Comparison of ENCODE assay signal across 15 cellular contexts in the genomic region with DNA sequence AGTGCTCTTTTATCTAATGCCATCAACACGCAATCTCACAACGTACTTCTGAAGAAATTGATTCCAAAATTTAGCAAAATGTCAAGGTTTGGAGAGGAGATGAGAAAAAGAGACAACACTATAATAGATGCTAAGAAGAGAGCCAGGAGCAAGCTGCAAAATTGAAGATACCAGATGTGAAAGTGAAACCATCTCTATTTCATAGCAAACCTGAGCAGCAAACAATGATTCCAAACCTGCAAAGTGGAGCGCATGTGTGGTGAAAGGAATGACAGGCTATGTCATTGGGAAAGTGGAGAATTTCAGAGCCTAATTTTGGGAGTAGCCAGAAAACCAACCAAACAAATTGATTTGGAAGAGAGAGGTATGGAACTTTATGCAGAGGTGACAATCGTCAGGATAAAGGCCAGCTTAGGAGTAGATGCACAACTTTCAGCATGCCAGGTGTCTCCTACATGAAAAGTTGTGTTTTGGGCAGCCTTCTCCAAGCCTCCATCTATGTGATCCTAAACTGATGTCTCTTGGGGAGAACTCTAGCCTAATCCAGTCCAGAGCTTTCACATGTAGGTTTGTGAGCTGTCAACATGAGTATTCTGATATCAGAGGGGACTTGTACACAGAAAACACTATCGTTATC.
A peak's percentile ranks its signal among the peaks of the same experiment; 100 is the strongest.
DNase-seq lines count a peak whose midpoint lies in the region; ATAC-seq and TF ChIP-seq lines count a peak whose summit lies in the region.
"Had no signal": no experiment of that assay in that cellular context is flagged by ENCODE, and none has a peak within 500 bp of the region (broad histone marks: within the 10 kb centered on the region; RNA-seq: fewer than 3 reads in every experiment).

No MANE protein-coding gene starts in this region.

- H3K27me3 ChIP-seq in OCI-LY1 (ENCODE audit: insufficient read depth, low read length): no peaks in the 10 kb centered on the region
- no peaks in the 10 kb centered on the region for H3K27me3 ChIP-seq in duodenal mucosa (ENCODE audit: control insufficient read depth in 1 of 2, insufficient read depth in 2 of 2, low read length in 2 of 2)
- H3K27me3 ChIP-seq: BLaER1 had no signal

- peak overlapping the region; percentile 37; the same call in 1 of the 2 replicates for H3K4me2 ChIP-seq in OCI-LY1 (ENCODE audit: low read length)
- H3K4me2 ChIP-seq: BLaER1 had no signal

- no peaks in the 10 kb centered on the region for H3F3A ChIP-seq in OCI-LY1 (ENCODE audit: insufficient read depth, low read length)

- H3K36me3 Mint-ChIP-seq in activated naive CD4-positive, alpha-beta T cell treated with anti-CD3 and anti-CD28 coated beads for 36 hours (ENCODE audit: low read depth): no peaks in the 10 kb centered on the region
- H3K36me3 Mint-ChIP-seq in stimulated activated effector memory CD8-positive, alpha-beta T cell treated with anti-CD3 and anti-CD28 coated beads, Interleukin-12 subunit alpha, Interleukin-12 subunit beta, amount 100 ng/mL, for 72 hours: no peaks in the 10 kb centered on the region
- no peaks in the 10 kb centered on the region for H3K36me3 Mint-ChIP-seq in WTC11

- CTCF ChIA-PET in activated naive CD4-positive, alpha-beta T cell treated with anti-CD3 and anti-CD28 coated beads for 36 hours (lab: Charles Lee): interaction anchor here (0.6 to 1.6 kb wide), 3 partner anchors 36 to 280 kb away, joined by 3 to 4 read pairs (median 3); no protein-coding TSS in a partner anchor
- CTCF ChIA-PET in WTC11 (lab: Charles Lee): interaction anchor here (0.9 to 1.3 kb wide), 2 partner anchors 9 to 162 kb away, joined by 3 read pairs; no protein-coding TSS in a partner anchor

- no peaks in the 10 kb centered on the region for H3K27me3 Mint-ChIP-seq in activated naive CD4-positive, alpha-beta T cell treated with anti-CD3 and anti-CD28 coated beads for 36 hours (ENCODE audit: low read depth)
- H3K27me3 Mint-ChIP-seq in WTC11 (ENCODE audit: low read depth): no peaks in the 10 kb centered on the region

- TF ChIP-seq CTCF in OCI-LY1 (IDR thresholded peaks at IDR 0.05; ENCODE audit: low read length) (no peak), WTC11 (IDR thresholded peaks at IDR 0.05) (no peak)

- H3K9me3 ChIP-seq in OCI-LY1 (ENCODE audit: low read length) (no peaks in the 10 kb centered on the region), duodenal mucosa (ENCODE audit: control insufficient read depth in 1 of 2, low read length in 2 of 2) (no peaks in the 10 kb centered on the region)
- H3K9me3 ChIP-seq: BLaER1 had no signal

- no peak overlapping the region for H3K27ac Mint-ChIP-seq in activated naive CD4-positive, alpha-beta T cell treated with anti-CD3 and anti-CD28 coated beads for 36 hours
- no peak overlapping the region for H3K27ac Mint-ChIP-seq in stimulated activated effector memory CD8-positive, alpha-beta T cell treated with anti-CD3 and anti-CD28 coated beads, Interleukin-12 subunit alpha, Interleukin-12 subunit beta, amount 100 ng/mL, for 72 hours
- H3K27ac Mint-ChIP-seq in WTC11: no peak overlapping the region

- peak; percentile 49 for ATAC-seq in stimulated activated effector memory CD8-positive, alpha-beta T cell treated with anti-CD3 and anti-CD28 coated beads, Interleukin-12 subunit alpha, Interleukin-12 subunit beta, amount 100 ng/mL, for 72 hours
- ATAC-seq in WTC11: no peak
- ATAC-seq: HCT116 had no signal

- no peaks in the 10 kb centered on the region for H3K9me3 Mint-ChIP-seq in activated naive CD4-positive, alpha-beta T cell treated with anti-CD3 and anti-CD28 coated beads for 36 hours
- peaks cover 3% of the 10 kb centered on the region for H3K9me3 Mint-ChIP-seq in stimulated activated effector memory CD8-positive, alpha-beta T cell treated with anti-CD3 and anti-CD28 coated beads, Interleukin-12 subunit alpha, Interleukin-12 subunit beta, amount 100 ng/mL, for 72 hours
- H3K9me3 Mint-ChIP-seq in WTC11: peaks cover 3% of the 10 kb centered on the region; the same call in 1 of the 2 replicates

- peaks cover 16% of the 10 kb centered on the region for H3K4me1 Mint-ChIP-seq in activated naive CD4-positive, alpha-beta T cell treated with anti-CD3 and anti-CD28 coated beads for 36 hours (ENCODE audit: low read depth)
- H3K4me1 Mint-ChIP-seq in stimulated activated effector memory CD8-positive, alpha-beta T cell treated with anti-CD3 and anti-CD28 coated beads, Interleukin-12 subunit alpha, Interleukin-12 subunit beta, amount 100 ng/mL, for 72 hours: peaks cover 13% of the 10 kb centered on the region
- no peaks in the 10 kb centered on the region for H3K4me1 Mint-ChIP-seq in WTC11

- no peak overlapping the region for H3K4me3 ChIP-seq in OCI-LY1 (ENCODE audit: low read depth, low read length, poor library complexity, severe bottlenecking)
- peak overlapping the region; percentile 7 to 54 for H3K4me3 ChIP-seq in duodenal mucosa (ENCODE audit: low read depth in 1 of 2, low read length in 2 of 2)
- H3K4me3 ChIP-seq: BLaER1 had no signal

- peaks cover 3% of the 10 kb centered on the region for H3K4me1 ChIP-seq in OCI-LY1 (ENCODE audit: insufficient read depth, low read length, severe bottlenecking)
- peaks cover 0 to 10% of the 10 kb centered on the region in 2 donors for H3K4me1 ChIP-seq in duodenal mucosa (ENCODE audit: control insufficient read depth in 1 of 2, insufficient read depth in 2 of 2, low read length in 2 of 2)
- H3K4me1 ChIP-seq: BLaER1 had no signal

- H3K9me2 ChIP-seq in OCI-LY1 (ENCODE audit: low read depth, low read length): no peaks in the 10 kb centered on the region

- peak overlapping the region; percentile 10 for H3K4me3 Mint-ChIP-seq in activated naive CD4-positive, alpha-beta T cell treated with anti-CD3 and anti-CD28 coated beads for 36 hours
- peak overlapping the region; percentile 37 for H3K4me3 Mint-ChIP-seq in stimulated activated effector memory CD8-positive, alpha-beta T cell treated with anti-CD3 and anti-CD28 coated beads, Interleukin-12 subunit alpha, Interleukin-12 subunit beta, amount 100 ng/mL, for 72 hours
- no peak overlapping the region for H3K4me3 Mint-ChIP-seq in WTC11

- H3K36me3 ChIP-seq in OCI-LY1 (ENCODE audit: insufficient read depth, low read length) (no peaks in the 10 kb centered on the region), duodenal mucosa (ENCODE audit: control insufficient read depth in 1 of 2, insufficient read depth in 2 of 2, low read length in 2 of 2) (no peaks in the 10 kb centered on the region)
- H3K36me3 ChIP-seq: BLaER1 had no signal

- POLR2A ChIA-PET in WTC11 (lab: Charles Lee): no interaction called here

- no peaks in the 10 kb centered on the region for H3K79me2 ChIP-seq in OCI-LY1 (ENCODE audit: insufficient read depth, low read length)

- intact Hi-C loops in activated naive CD4-positive, alpha-beta T cell treated with anti-CD3 and anti-CD28 coated beads for 36 hours (cut with micrococcal nuclease): no loop called here
- intact Hi-C loops in posterior cingulate gyrus (cut with DNase I) (no loop called here), posterior vena cava (cut with DNase I) (no loop called here)

- H2AFZ ChIP-seq in OCI-LY1 (ENCODE audit: low read length): no peak overlapping the region

- no peaks in the 10 kb centered on the region for H4K20me1 ChIP-seq in OCI-LY1 (ENCODE audit: insufficient read depth, low read length)
- H4K20me1 ChIP-seq: BLaER1 had no signal

- H3K9ac ChIP-seq in OCI-LY1 (ENCODE audit: low read length): no peak overlapping the region
- H3K9ac ChIP-seq in duodenal mucosa (ENCODE audit: low read depth in 1 of 2, low read length in 2 of 2): no peak overlapping the region
- H3K9ac ChIP-seq: BLaER1 had no signal

- DNase-seq in activated naive CD4-positive, alpha-beta T cell treated with anti-CD3 and anti-CD28 coated beads for 36 hours: no peak
- no peak for DNase-seq in activated naive CD4-positive, alpha-beta T cell (lab: John Stamatoyannopoulos, UW)
- no peak for DNase-seq in stimulated activated effector memory CD8-positive, alpha-beta T cell treated with anti-CD3 and anti-CD28 coated beads, Interleukin-12 subunit alpha, Interleukin-12 subunit beta, amount 100 ng/mL, for 72 hours (ENCODE audit: low spot score in 2 of 2)
- no peak for DNase-seq in posterior cingulate gyrus
- no peak for DNase-seq in WTC11 (ENCODE audit: low spot score)
- no peak for DNase-seq in posterior vena cava (ENCODE audit: low spot score)
- DNase-seq: activated CD4-positive, alpha-beta T cell treated with anti-CD3 and anti-CD28 coated beads for 1 hour; midbrain; NCI-H146; NCI-H82; stimulated activated CD4-positive, alpha-beta T cell treated with anti-CD3 and anti-CD28 coated beads, Interleukin-4, amount 100 ng/mL, for 1 hour had no signal

- no peak overlapping the region for H3K27ac ChIP-seq in OCI-LY1 (ENCODE audit: low read depth, low read length, poor library complexity, severe bottlenecking)
- no peak overlapping the region for H3K27ac ChIP-seq in duodenal mucosa (ENCODE audit: low read depth, low read length)
- H3K27ac ChIP-seq: BLaER1 had no signal

TF ChIP-seq in WTC11, 78 proteins besides CTCF, POLR2A, EP300 and RAD21 (continues in another document):
- TF ChIP-seq, protein P1, sequence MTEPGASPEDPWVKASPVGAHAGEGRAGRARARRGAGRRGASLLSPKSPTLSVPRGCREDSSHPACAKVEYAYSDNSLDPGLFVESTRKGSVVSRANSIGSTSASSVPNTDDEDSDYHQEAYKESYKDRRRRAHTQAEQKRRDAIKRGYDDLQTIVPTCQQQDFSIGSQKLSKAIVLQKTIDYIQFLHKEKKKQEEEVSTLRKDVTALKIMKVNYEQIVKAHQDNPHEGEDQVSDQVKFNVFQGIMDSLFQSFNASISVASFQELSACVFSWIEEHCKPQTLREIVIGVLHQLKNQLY (CRISPR knock-in tag; IDR thresholded peaks at IDR 0.05): no peak
- TF ChIP-seq RELA (CRISPR knock-in tag; IDR thresholded peaks at IDR 0.05; ENCODE audit: borderline replicate concordance): no peak
- TF ChIP-seq TCF7 (CRISPR knock-in tag; IDR thresholded peaks at IDR 0.05; ENCODE audit: low read depth): no peak
- TF ChIP-seq MYBL2 (CRISPR knock-in tag; IDR thresholded peaks at IDR 0.05): no peak
- no peak for TF ChIP-seq CREM (CRISPR knock-in tag; IDR thresholded peaks at IDR 0.05)
- TF ChIP-seq HMGA2 (CRISPR knock-in tag; IDR thresholded peaks at IDR 0.05): no peak
- TF ChIP-seq, protein P2, sequence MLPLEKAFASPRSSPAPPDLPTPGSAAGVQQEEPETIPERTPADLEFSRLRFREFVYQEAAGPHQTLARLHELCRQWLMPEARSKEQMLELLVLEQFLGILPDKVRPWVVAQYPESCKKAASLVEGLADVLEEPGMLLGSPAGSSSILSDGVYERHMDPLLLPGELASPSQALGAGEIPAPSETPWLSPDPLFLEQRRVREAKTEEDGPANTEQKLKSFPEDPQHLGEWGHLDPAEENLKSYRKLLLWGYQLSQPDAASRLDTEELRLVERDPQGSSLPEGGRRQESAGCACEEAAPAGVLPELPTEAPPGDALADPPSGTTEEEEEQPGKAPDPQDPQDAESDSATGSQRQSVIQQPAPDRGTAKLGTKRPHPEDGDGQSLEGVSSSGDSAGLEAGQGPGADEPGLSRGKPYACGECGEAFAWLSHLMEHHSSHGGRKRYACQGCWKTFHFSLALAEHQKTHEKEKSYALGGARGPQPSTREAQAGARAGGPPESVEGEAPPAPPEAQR (CRISPR knock-in tag; IDR thresholded peaks at IDR 0.05): no peak
- no peak for TF ChIP-seq ZNF263 (CRISPR knock-in tag; IDR thresholded peaks at IDR 0.05; ENCODE audit: low read depth)
- TF ChIP-seq ZNF423 (CRISPR knock-in tag; IDR thresholded peaks at IDR 0.05): no peak
- no peak for TF ChIP-seq TEAD4 (CRISPR knock-in tag; IDR thresholded peaks at IDR 0.05)
